ENCODE assay signal across 23 cellular contexts in genomic region chr10:70927221-70927943, GRCh38. TPM values are rescaled to one million over a fixed set of nuclear protein-coding genes. Genes with fewer than 3 reads are reported as not detected.
DNase-seq lines count a peak whose midpoint lies in the region; ATAC-seq, FAIRE-seq and TF ChIP-seq lines count a peak whose summit lies in the region.
"Had no signal": no experiment of that assay in that cellular context is flagged by ENCODE, and none has a peak within 500 bp of the region (broad histone marks: within the 10 kb centered on the region; RNA-seq: fewer than 3 reads in every experiment).

No MANE protein-coding gene starts in this region.

- H3K27me3 ChIP-seq in bronchial epithelial cell (ENCODE audit: control insufficient read depth, insufficient read depth, low read length), result peaks cover 6% of the 10 kb centered on the region
- H3K27me3 ChIP-seq: colonic mucosa, testis, vagina had no signal

- ATAC-seq in activated CD4-positive, CD25-positive, alpha-beta regulatory T cell treated with anti-CD3 and anti-CD28 coated beads, Interleukin-2, amount 50 U/mL, for 24 hours, result no peak
- ATAC-seq: left lobe of liver; naive thymus-derived CD4-positive, alpha-beta T cell had no signal

- peak; percentile 18 for DNase-seq in CD1c-positive myeloid dendritic cell (ENCODE audit: extremely low spot score)
- DNase-seq in NCI-H226, result peak; percentile 70
- DNase-seq in bronchial epithelial cell (ENCODE audit: low read depth), result peak; percentile 41
- DNase-seq in non-pigmented ciliary epithelial cell (ENCODE audit: low read depth), result peak; percentile 27
- no peak for DNase-seq in AG20443 (ENCODE audit: low spot score)
- no peak for DNase-seq in DMS53 (lab: John Stamatoyannopoulos, UW)
- no peak for DNase-seq in NCI-H446 treated with DMSO at 0.1 percent for 48 hours (lab: John Stamatoyannopoulos, UW)
- DNase-seq: activated CD4-positive, alpha-beta T cell treated with anti-CD3 and anti-CD28 coated beads, Interleukin-2, amount 10 ng/mL, durations not matched to agents 7 days and 5 days; activated CD8-positive, alpha-beta memory T cell treated with anti-CD3 and anti-CD28 coated beads, Interleukin-2, amount 50 U/mL, for 4 hours; activated naive CD8-positive, alpha-beta T cell treated with anti-CD3 and anti-CD28 coated beads, Interleukin-2, amount 10 ng/mL, durations not matched to agents 7 days and 5 days; CD4-positive, alpha-beta T cell; colonic mucosa; KBM-7; naive thymus-derived CD4-positive, alpha-beta T cell; NCI-H1694; NCI-H748 treated with DMSO at 0.1 percent for 48 hours; PC-9; T-helper 2 cell; testis had no signal

- no peak overlapping the region for H3K4me3 ChIP-seq in bronchial epithelial cell (ENCODE audit: low read depth, low read length)
- H3K4me3 ChIP-seq: colonic mucosa, heart left ventricle, PC-9, testis, vagina had no signal

- no peaks in the 10 kb centered on the region for H3K36me3 ChIP-seq in bronchial epithelial cell (ENCODE audit: control insufficient read depth, insufficient read depth, low read length)
- H3K36me3 ChIP-seq: colonic mucosa, heart left ventricle, vagina had no signal

- TF ChIP-seq CTCF in bronchial epithelial cell (IDR thresholded peaks at IDR 0.05; ENCODE audit: insufficient read depth, low read length, severe bottlenecking), result no peak

- FAIRE-seq in bronchial epithelial cell (lab: Jason Lieb, UNC), result no peak

RNA-seq across cellular contexts. Expression of gene PCBD1, which starts 39.0 kb away (rescaled TPM):
- total RNA-seq in bronchial epithelial cell, result 16.1 and 31.7 TPM in 2 replicates

Comparison
In these comparisons a context has a peak if more than half of its experiments do, and no peak if none do; other contexts are left out.
1. DNase-seq: peak in CD1c-positive myeloid dendritic cell (single experiment), NCI-H226 (single experiment), bronchial epithelial cell (single experiment) and non-pigmented ciliary epithelial cell (single experiment); none in AG20443 (single experiment), DMS53 (single experiment) and NCI-H446 treated with DMSO at 0.1 percent for 48 hours (single experiment).